In the genomic region with DNA sequence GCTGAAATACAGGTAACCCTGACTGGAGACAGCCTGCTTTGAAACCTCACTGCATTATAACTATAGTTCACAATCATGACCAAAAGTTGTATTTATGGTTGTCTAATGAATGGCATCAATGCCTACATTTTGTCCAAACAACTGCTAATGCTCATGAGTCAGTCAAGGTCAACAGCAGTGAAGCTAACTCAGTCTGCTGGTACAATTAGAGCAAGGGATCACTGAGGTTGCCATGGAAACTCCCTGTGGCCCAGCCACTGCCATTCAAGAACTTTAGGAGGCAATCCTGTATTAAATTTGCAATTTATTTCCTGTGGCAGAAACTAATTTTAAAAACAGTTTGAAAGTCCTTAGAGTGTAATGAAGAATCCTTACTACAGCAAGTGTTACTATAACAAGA, we compare ENCODE assay signal across 14 cellular contexts.
DNase-seq lines count a peak whose midpoint lies in the region; ATAC-seq and TF ChIP-seq lines count a peak whose summit lies in the region.
"Had no signal": no experiment of that assay in that cellular context is flagged by ENCODE, and none has a peak within 500 bp of the region (broad histone marks: within the 10 kb centered on the region; RNA-seq: fewer than 3 reads in every experiment).

No MANE protein-coding gene starts in this region.

- TF ChIP-seq CTCF in body of pancreas (IDR thresholded peaks at IDR 0.05) (no peak), kidney epithelial cell (IDR thresholded peaks at IDR 0.05; ENCODE audit: insufficient read depth, low read length, poor library complexity, severe bottlenecking) (no peak), spleen (IDR thresholded peaks at IDR 0.05 in 8 of 11, conservative IDR thresholded peaks at IDR 0.05 in 3 of 11) (no peak)

- no peak overlapping the region for H3K4me3 Mint-ChIP-seq in naive thymus-derived CD4-positive, alpha-beta T cell

- no peaks in the 10 kb centered on the region for H3K4me1 ChIP-seq in body of pancreas
- H3K4me1 ChIP-seq in spleen: no peaks in the 10 kb centered on the region
- H3K4me1 ChIP-seq in naive thymus-derived CD4-positive, alpha-beta T cell (ENCODE audit: control insufficient read depth in 2 of 2, insufficient read depth in 2 of 2, low read length in 2 of 2): no peaks in the 10 kb centered on the region
- H3K4me1 ChIP-seq: suprapubic skin had no signal

- peaks cover 0 to under 1% (median 0%) of the 10 kb centered on the region in 7 donors for H3K4me1 Mint-ChIP-seq in naive thymus-derived CD4-positive, alpha-beta T cell

- no peaks in the 10 kb centered on the region for H3K27me3 Mint-ChIP-seq in naive thymus-derived CD4-positive, alpha-beta T cell
- H3K27me3 Mint-ChIP-seq: progenitor cell of endocrine pancreas had no signal

- H3K4me3 ChIP-seq in body of pancreas (no peak overlapping the region), kidney epithelial cell (ENCODE audit: low read depth, low read length) (no peak overlapping the region), spleen (no peak overlapping the region)
- H3K4me3 ChIP-seq in naive thymus-derived CD4-positive, alpha-beta T cell (ENCODE audit: low read length): no peak overlapping the region
- H3K4me3 ChIP-seq: left ventricle myocardium inferior, suprapubic skin had no signal

- no peaks in the 10 kb centered on the region for H3K9me3 ChIP-seq in body of pancreas
- no peaks in the 10 kb centered on the region for H3K9me3 ChIP-seq in spleen
- H3K9me3 ChIP-seq in naive thymus-derived CD4-positive, alpha-beta T cell (ENCODE audit: control insufficient read depth in 2 of 3, low read length in 3 of 3): no peaks in the 10 kb centered on the region
- H3K9me3 ChIP-seq: left ventricle myocardium inferior, suprapubic skin had no signal

- H3K36me3 ChIP-seq in body of pancreas (replicated peaks in 1 of 2; ENCODE audit: insufficient read depth in 1 of 2, low read depth in 2 of 2) (no peaks in the 10 kb centered on the region), kidney epithelial cell (ENCODE audit: control insufficient read depth, insufficient read depth, low read length) (no peaks in the 10 kb centered on the region), spleen (peaks cover 0 to 4% (median 0%) of the 10 kb centered on the region in 6 donors)
- H3K36me3 ChIP-seq in naive thymus-derived CD4-positive, alpha-beta T cell (ENCODE audit: control insufficient read depth in 2 of 3, insufficient read depth in 3 of 3, low read length in 3 of 3): no peaks in the 10 kb centered on the region
- H3K36me3 ChIP-seq: left ventricle myocardium inferior, suprapubic skin had no signal

- H3K36me3 Mint-ChIP-seq in naive thymus-derived CD4-positive, alpha-beta T cell: peaks cover 3 to 36% (median 19%) of the 10 kb centered on the region in 5 donors

- peak; percentile 79 for DNase-seq in DMS53 (lab: John Stamatoyannopoulos, UW)
- DNase-seq in M059J (ENCODE audit: low read depth): peak; percentile 79
- DNase-seq in body of pancreas: peak in 3 of 4 donors; percentile 35 to 60 (median 44)
- peak; percentile 19 for DNase-seq in kidney epithelial cell (ENCODE audit: low read depth)
- no peak for DNase-seq in DMS79 treated with DMSO at 0.1 percent for 48 hours (lab: John Stamatoyannopoulos, UW)
- DNase-seq in spleen: no peak
- no peak for DNase-seq in left cardiac atrium
- DNase-seq in naive thymus-derived CD4-positive, alpha-beta T cell: no peak
- DNase-seq: amygdala, erythroblast, left ventricle myocardium inferior, T-helper 9 cell had no signal

- peaks cover 0 to 2% (median 0%) of the 10 kb centered on the region in 11 donors for H3K9me3 Mint-ChIP-seq in naive thymus-derived CD4-positive, alpha-beta T cell

- intact Hi-C loops in body of pancreas (cut with DNase I) (no loop called here), spleen (cut with DNase I; ENCODE audit: low total_unique reads) (no loop called here), left cardiac atrium (cut with DNase I) (no loop called here)
- intact Hi-C loops in naive thymus-derived CD4-positive, alpha-beta T cell (cut with micrococcal nuclease): no loop called here

- no peak for TF ChIP-seq POLR2A in body of pancreas (IDR thresholded peaks at IDR 0.05)
- no peak for TF ChIP-seq POLR2A in spleen (IDR thresholded peaks at IDR 0.05)

- H3K27me3 ChIP-seq in body of pancreas: no peaks in the 10 kb centered on the region
- no peaks in the 10 kb centered on the region for H3K27me3 ChIP-seq in kidney epithelial cell (ENCODE audit: control insufficient read depth, insufficient read depth, low read length)
- no peaks in the 10 kb centered on the region for H3K27me3 ChIP-seq in spleen (replicated peaks in 1 of 7)
- no peaks in the 10 kb centered on the region for H3K27me3 ChIP-seq in naive thymus-derived CD4-positive, alpha-beta T cell (ENCODE audit: control insufficient read depth in 2 of 2, insufficient read depth in 2 of 2, low read length in 2 of 2)
- H3K27me3 ChIP-seq: suprapubic skin had no signal

- H3K27ac Mint-ChIP-seq in naive thymus-derived CD4-positive, alpha-beta T cell: no peak overlapping the region
- H3K27ac Mint-ChIP-seq: progenitor cell of endocrine pancreas had no signal

- POLR2A ChIA-PET in naive thymus-derived CD4-positive, alpha-beta T cell (lab: Charles Lee): no interaction called here

- ATAC-seq in body of pancreas: peak; percentile 27
- no peak for ATAC-seq in left cardiac atrium
- ATAC-seq in naive thymus-derived CD4-positive, alpha-beta T cell: no peak

- H3K27ac ChIP-seq in body of pancreas (no peak overlapping the region), spleen (no peak overlapping the region)
- no peak overlapping the region for H3K27ac ChIP-seq in naive thymus-derived CD4-positive, alpha-beta T cell (ENCODE audit: low read depth, low read length)
- H3K27ac ChIP-seq: left ventricle myocardium inferior, suprapubic skin had no signal

- CTCF ChIA-PET in naive thymus-derived CD4-positive, alpha-beta T cell (lab: Charles Lee): no interaction called here

Comparison
In these comparisons a context has a peak if more than half of its experiments do, and no peak if none do; other contexts are left out.
1. DNase-seq: peak in DMS53 (single experiment), M059J (single experiment), body of pancreas (3 of 4) and kidney epithelial cell (single experiment); none in DMS79 treated with DMSO at 0.1 percent for 48 hours (single experiment), spleen (single experiment), left cardiac atrium (single experiment) and naive thymus-derived CD4-positive, alpha-beta T cell (0 of 9).